In genomic region chr1:87620807-87621206, GRCh38 we compare ENCODE assay signal across 36 cellular contexts.
"Had no signal": no experiment of that assay in that cellular context is flagged by ENCODE, and none has a peak within 500 bp of the region (broad histone marks: within the 10 kb centered on the region; RNA-seq: fewer than 3 reads in every experiment).

No MANE protein-coding gene starts in this region.

- H3K27me3 ChIP-seq: adrenal gland, body of pancreas, brain microvascular endothelial cell, breast epithelium had no signal

- H3K4me3 Mint-ChIP-seq: activated CD4-positive, alpha-beta memory T cell treated with anti-CD3 and anti-CD28 coated beads, Interleukin-2, amount 10 ng/mL, durations not matched to agents 7 days and 5 days; activated CD4-positive, alpha-beta T cell treated with anti-CD3 and anti-CD28 coated beads for 36 hours; activated CD4-positive, alpha-beta T cell treated with anti-CD3 and anti-CD28 coated beads, Interleukin-2, amount 10 ng/mL, durations not matched to agents 7 days and 5 days; activated CD8-positive, alpha-beta memory T cell treated with anti-CD3 and anti-CD28 coated beads, Interleukin-2, amount 10 ng/mL, durations not matched to agents 7 days and 5 days; activated CD8-positive, alpha-beta T cell treated with anti-CD3 and anti-CD28 coated beads, Interleukin-2, amount 10 ng/mL, durations not matched to agents 7 days and 5 days; activated naive CD4-positive, alpha-beta T cell treated with anti-CD3 and anti-CD28 coated beads for 36 hours; activated naive CD8-positive, alpha-beta T cell treated with anti-CD3 and anti-CD28 coated beads for 36 hours; activated T-cell treated with anti-CD3 and anti-CD28 coated beads, Interleukin-2, amount 50 U/mL, for 24 hours; activated T-helper 1 cell treated with anti-CD3 and anti-CD28 coated beads, Interleukin-12 subunit alpha, Interleukin-12 subunit beta, Interleukin-2, Interleukin-4 antibody, amounts not matched to agents 30 ng/mL and 10 ng/mL and 1 ng/mL, durations not matched to agents 14 hours and 24 hours and 36 hours; activated T-helper 17 cell treated with anti-CD3 and anti-CD28 coated beads, Interleukin-2, amount 50 U/mL, for 72 hours; T-cell; T-helper 17 cell; WTC11 had no signal

- FAIRE-seq: astrocyte had no signal

- H3K4me1 Mint-ChIP-seq: activated CD4-positive, alpha-beta memory T cell treated with anti-CD3 and anti-CD28 coated beads, Interleukin-2, amount 10 ng/mL, durations not matched to agents 7 days and 5 days; activated CD4-positive, alpha-beta T cell treated with anti-CD3 and anti-CD28 coated beads for 36 hours; activated CD4-positive, alpha-beta T cell treated with anti-CD3 and anti-CD28 coated beads, Interleukin-2, amount 10 ng/mL, durations not matched to agents 7 days and 5 days; activated CD8-positive, alpha-beta memory T cell treated with anti-CD3 and anti-CD28 coated beads, Interleukin-2, amount 10 ng/mL, durations not matched to agents 7 days and 5 days; activated naive CD8-positive, alpha-beta T cell treated with anti-CD3 and anti-CD28 coated beads for 36 hours; activated T-helper 17 cell treated with anti-CD3 and anti-CD28 coated beads, Interleukin-2, amount 50 U/mL, for 72 hours; T-cell had no signal

- DNase-seq: activated CD4-positive, alpha-beta memory T cell treated with anti-CD3 and anti-CD28 coated beads, Interleukin-2, amount 10 ng/mL, durations not matched to agents 7 days and 5 days; activated CD4-positive, alpha-beta T cell treated with anti-CD3 and anti-CD28 coated beads for 1 hour; activated CD4-positive, alpha-beta T cell treated with anti-CD3 and anti-CD28 coated beads for 36 hours; activated CD4-positive, alpha-beta T cell treated with anti-CD3 and anti-CD28 coated beads for 48 hours; activated CD4-positive, alpha-beta T cell treated with anti-CD3 and anti-CD28 coated beads, Interleukin-2, amount 10 ng/mL, durations not matched to agents 7 days and 5 days; activated CD4-positive, alpha-beta T cell treated with anti-CD3 and anti-CD28 coated beads, Interleukin-2, amount 50 U/mL, for 48 hours; activated CD4-positive, CD25-positive, alpha-beta regulatory T cell; activated CD8-positive, alpha-beta memory T cell treated with anti-CD3 and anti-CD28 coated beads for 24 hours; activated CD8-positive, alpha-beta memory T cell treated with anti-CD3 and anti-CD28 coated beads, Interleukin-2, amount 10 ng/mL, durations not matched to agents 7 days and 5 days; activated CD8-positive, alpha-beta memory T cell treated with anti-CD3 and anti-CD28 coated beads, Interleukin-2, amount 50 U/mL, for 48 hours; activated CD8-positive, alpha-beta T cell treated with anti-CD3 and anti-CD28 coated beads, Interleukin-2, amount 10 ng/mL, durations not matched to agents 7 days and 5 days; activated effector memory CD4-positive, alpha-beta T cell treated with anti-CD3 and anti-CD28 coated beads, Interleukin-2, amount 50 U/mL, for 16 hours; activated gamma-delta T cell treated with Interleukin-2 at 50 U/mL for 16 hours; activated naive CD4-positive, alpha-beta T cell; activated naive CD4-positive, alpha-beta T cell treated with anti-CD3 and anti-CD28 coated beads for 36 hours; activated naive CD4-positive, alpha-beta T cell treated with anti-CD3 and anti-CD28 coated beads, Interleukin-2, amount 50 U/mL, for 16 hours; activated naive CD8-positive, alpha-beta T cell treated with anti-CD3 and anti-CD28 coated beads for 36 hours; activated T-cell treated with anti-CD3 and anti-CD28 coated beads, Interleukin-2, amount 50 U/mL, for 24 hours; activated T-cell treated with anti-CD3 and anti-CD28 coated beads, Interleukin-2, amount 50 U/mL, for 48 hours; adrenal gland; amniotic stem cell; aorta; body of pancreas; brain microvascular endothelial cell; central memory CD4-positive, alpha-beta T cell; T-cell; T-helper 17 cell; T1000; WERI-Rb-1 had no signal

- H3K27me3 Mint-ChIP-seq: activated CD4-positive, alpha-beta memory T cell treated with anti-CD3 and anti-CD28 coated beads, Interleukin-2, amount 10 ng/mL, durations not matched to agents 7 days and 5 days; activated CD4-positive, alpha-beta T cell treated with anti-CD3 and anti-CD28 coated beads, Interleukin-2, amount 10 ng/mL, durations not matched to agents 7 days and 5 days; activated CD8-positive, alpha-beta memory T cell treated with anti-CD3 and anti-CD28 coated beads, Interleukin-2, amount 10 ng/mL, durations not matched to agents 7 days and 5 days; activated naive CD8-positive, alpha-beta T cell treated with anti-CD3 and anti-CD28 coated beads for 36 hours; activated T-helper 17 cell treated with anti-CD3 and anti-CD28 coated beads, Interleukin-2, amount 50 U/mL, for 72 hours had no signal

- H3K27ac Mint-ChIP-seq: activated CD4-positive, alpha-beta memory T cell treated with anti-CD3 and anti-CD28 coated beads, Interleukin-2, amount 10 ng/mL, durations not matched to agents 7 days and 5 days; activated CD4-positive, alpha-beta T cell treated with anti-CD3 and anti-CD28 coated beads for 36 hours; activated CD4-positive, alpha-beta T cell treated with anti-CD3 and anti-CD28 coated beads, Interleukin-2, amount 10 ng/mL, durations not matched to agents 7 days and 5 days; activated CD8-positive, alpha-beta memory T cell treated with anti-CD3 and anti-CD28 coated beads, Interleukin-2, amount 10 ng/mL, durations not matched to agents 7 days and 5 days; activated CD8-positive, alpha-beta T cell treated with anti-CD3 and anti-CD28 coated beads, Interleukin-2, amount 10 ng/mL, durations not matched to agents 7 days and 5 days; activated naive CD4-positive, alpha-beta T cell treated with anti-CD3 and anti-CD28 coated beads for 36 hours; activated naive CD4-positive, alpha-beta T cell treated with anti-CD3 and anti-CD28 coated beads, Interleukin-2, amount 50 U/mL, for 72 hours; activated naive CD8-positive, alpha-beta T cell treated with anti-CD3 and anti-CD28 coated beads for 36 hours; activated T-cell treated with anti-CD3 and anti-CD28 coated beads, Interleukin-2, amount 50 U/mL, for 24 hours; activated T-helper 1 cell treated with anti-CD3 and anti-CD28 coated beads, Interleukin-12 subunit alpha, Interleukin-12 subunit beta, Interleukin-2, Interleukin-4 antibody, amounts not matched to agents 30 ng/mL and 10 ng/mL and 1 ng/mL, durations not matched to agents 14 hours and 24 hours and 36 hours; activated T-helper 17 cell treated with anti-CD3 and anti-CD28 coated beads, Interleukin-2, amount 50 U/mL, for 72 hours; T-cell; T-helper 17 cell; WTC11 had no signal

- H3K9me3 Mint-ChIP-seq: activated CD4-positive, alpha-beta memory T cell treated with anti-CD3 and anti-CD28 coated beads, Interleukin-2, amount 10 ng/mL, durations not matched to agents 7 days and 5 days; activated CD4-positive, alpha-beta T cell treated with anti-CD3 and anti-CD28 coated beads, Interleukin-2, amount 10 ng/mL, durations not matched to agents 7 days and 5 days; activated T-helper 1 cell treated with anti-CD3 and anti-CD28 coated beads, Interleukin-12 subunit alpha, Interleukin-12 subunit beta, Interleukin-2, Interleukin-4 antibody, amounts not matched to agents 30 ng/mL and 10 ng/mL and 1 ng/mL, durations not matched to agents 14 hours and 24 hours and 36 hours; activated T-helper 17 cell treated with anti-CD3 and anti-CD28 coated beads, Interleukin-2, amount 50 U/mL, for 72 hours had no signal

- ATAC-seq: activated CD4-positive, alpha-beta T cell treated with anti-CD3 and anti-CD28 coated beads for 36 hours; activated CD4-positive, CD25-positive, alpha-beta regulatory T cell treated with anti-CD3 and anti-CD28 coated beads, Interleukin-2, amount 50 U/mL, for 24 hours; activated CD8-positive, alpha-beta memory T cell treated with anti-CD3 and anti-CD28 coated beads, Interleukin-2, amount 10 ng/mL, durations not matched to agents 7 days and 5 days; activated CD8-positive, alpha-beta T cell treated with anti-CD3 and anti-CD28 coated beads, Interleukin-2, amount 10 ng/mL, durations not matched to agents 7 days and 5 days; activated naive CD4-positive, alpha-beta T cell treated with anti-CD3 and anti-CD28 coated beads, Interleukin-2, amount 50 U/mL, for 72 hours; activated T-helper 17 cell treated with anti-CD3 and anti-CD28 coated beads, Interleukin-2, amount 50 U/mL, for 72 hours; body of pancreas; T-cell; T-helper 17 cell; WTC11 had no signal

- H3K4me3 ChIP-seq: adrenal gland, body of pancreas, breast epithelium had no signal

- H3K9me3 ChIP-seq: adrenal gland, body of pancreas had no signal

- H3K27ac ChIP-seq: adrenal gland, body of pancreas, brain microvascular endothelial cell, breast epithelium, WERI-Rb-1 had no signal

- H3K36me3 ChIP-seq: adrenal gland, brain microvascular endothelial cell, breast epithelium, WERI-Rb-1 had no signal

- H3K4me1 ChIP-seq: adrenal gland, body of pancreas, breast epithelium had no signal

- H3K36me3 Mint-ChIP-seq: activated CD8-positive, alpha-beta memory T cell treated with anti-CD3 and anti-CD28 coated beads, Interleukin-2, amount 10 ng/mL, durations not matched to agents 7 days and 5 days; activated naive CD8-positive, alpha-beta T cell treated with anti-CD3 and anti-CD28 coated beads for 36 hours; T-cell; WTC11 had no signal
